8 cellular contexts compared by ENCODE assay signal in genomic region chr20:36064661-36065426, GRCh38.
A peak's percentile ranks its signal among the peaks of the same experiment; 100 is the strongest.
DNase-seq lines count a peak whose midpoint lies in the region; ATAC-seq and TF ChIP-seq lines count a peak whose summit lies in the region.

No MANE protein-coding gene starts in this region.

- H3K27ac ChIP-seq in left ventricle myocardium inferior (replicated peaks) (peak overlapping the region; percentile 88), prostate gland (peak overlapping the region; percentile 85 to 86)

- TF ChIP-seq POLR2A in prostate gland (IDR thresholded peaks at IDR 0.05) = peak; percentile 96

- H3K27me3 ChIP-seq in left ventricle myocardium inferior (ENCODE audit: low read depth) (no peaks in the 10 kb centered on the region), prostate gland (replicated peaks; ENCODE audit: insufficient read depth) (no peaks in the 10 kb centered on the region)

- POLR2A ChIA-PET in GM10248 (lab: Yijun Ruan, JAX) = interaction anchor here (0.7 to 1.4 kb wide), 2 partner anchors 21 to 615 kb away, joined by 3 to 5 read pairs; no protein-coding TSS in a partner anchor

- H3K4me1 ChIP-seq in left ventricle myocardium inferior = peaks cover 19% of the 10 kb centered on the region
- peaks cover 8% of the 10 kb centered on the region for H3K4me1 ChIP-seq in prostate gland (replicated peaks)

- H3K9me3 ChIP-seq in left ventricle myocardium inferior (replicated peaks) (no peaks in the 10 kb centered on the region), prostate gland (no peaks in the 10 kb centered on the region)

- H3K36me3 ChIP-seq in left ventricle myocardium inferior = no peaks in the 10 kb centered on the region
- H3K36me3 ChIP-seq in prostate gland = no peaks in the 10 kb centered on the region

- H3K4me3 ChIP-seq in left ventricle myocardium inferior (peak overlapping the region; percentile 76), prostate gland (peak overlapping the region; percentile 44 to 56)

- WGBS in prostate gland = 4% methylated on average over 31 of the region's 61 CpGs

- intact Hi-C loops in left ventricle myocardium inferior (cut with micrococcal nuclease) (no loop called here), prostate gland (cut with DNase I) (no loop called here)

- CTCF ChIA-PET in GM10248 (lab: Yijun Ruan, JAX) = interaction anchor here (0.7 to 3.1 kb wide), 10 partner anchors 9 to 138 kb away, joined by 3 to 16 read pairs (median 4); partner anchors contain the start of gene SCAND1

- peak; percentile 81 for ATAC-seq in HG02623 (IDR thresholded peaks at IDR 0.05; ENCODE audit: unreplicated experiment)

- DNase-seq in GM10248 (ENCODE audit: extremely low spot score) = peak; percentile 99
- DNase-seq in NCI-H1417 (lab: John Stamatoyannopoulos, UW) = peak; percentile 88 to 96 (median 94)
- DNase-seq in T follicular helper cell (ENCODE audit: low read depth) = peak; percentile 89
- DNase-seq in amniotic stem cell (lab: John Stamatoyannopoulos, UW) = peak; percentile 80
- DNase-seq in left ventricle myocardium inferior = peak; percentile 96
- peak; percentile 94 for DNase-seq in prostate gland (ENCODE audit: low spot score)
- DNase-seq in ureter (ENCODE audit: low spot score) = peak; percentile 98

- TF ChIP-seq CTCF in GM10248 (IDR thresholded peaks at IDR 0.05; ENCODE audit: control extremely low read depth, extremely low read depth, low read depth, missing control alignments) (no peak), left ventricle myocardium inferior (IDR thresholded peaks at IDR 0.05; ENCODE audit: borderline replicate concordance) (no peak), prostate gland (IDR thresholded peaks at IDR 0.05) (peak in 2 of 4 experiments; percentile 31 to 35)

Comparison
In these comparisons a context has a peak if more than half of its experiments do, and no peak if none do; other contexts are left out.
1. Peak in every context shown above with its lines: DNase-seq, ATAC-seq, H3K4me3 ChIP-seq and H3K27ac ChIP-seq.